ENCODE assay signal across 35 cellular contexts in genomic region chr17:61701334-61701733, GRCh38.
"Had no signal": no experiment of that assay in that cellular context is flagged by ENCODE, and none has a peak within 500 bp of the region (broad histone marks: within the 10 kb centered on the region; RNA-seq: fewer than 3 reads in every experiment).

No MANE protein-coding gene starts in this region.

- DNase-seq: Karpas-422, Kasumi-1, MG63, MM.1S, MV-4-11, NCI-H1048, NCI-H1092, NCI-H1092 treated with DMSO at 0.1 percent for 48 hours, NCI-H1105, NCI-H1105 treated with DMSO at 0.1 percent for 48 hours, NCI-H1417, NCI-H1417 treated with DMSO at 0.1 percent for 48 hours, NCI-H1436, NCI-H1436 treated with DMSO at 0.1 percent for 48 hours, NCI-H146, NCI-H1694, NCI-H1694 treated with DMSO at 0.1 percent for 48 hours, NCI-H187, NCI-H187 treated with DMSO at 0.1 percent for 48 hours, NCI-H1930, NCI-H2029, NCI-H2029 treated with DMSO at 0.1 percent for 48 hours, NCI-H2081, NCI-H2081 treated with DMSO at 0.1 percent for 48 hours, NCI-H2107, NCI-H2171, NCI-H2171 treated with DMSO at 0.1 percent for 48 hours, NCI-H2227 treated with DMSO at 0.1 percent for 48 hours, NCI-H226, NCI-H345, NCI-H446, NCI-H446 treated with DMSO at 0.1 percent for 48 hours, NCI-H510A, NCI-H510A treated with DMSO at 0.1 percent for 48 hours, NCI-H524 had no signal

- H3K4me3 ChIP-seq: MG63 had no signal

- H3K27me3 ChIP-seq: MG63 had no signal
